Comparison of ENCODE assay signal across 1 cellular context in the genomic region with DNA sequence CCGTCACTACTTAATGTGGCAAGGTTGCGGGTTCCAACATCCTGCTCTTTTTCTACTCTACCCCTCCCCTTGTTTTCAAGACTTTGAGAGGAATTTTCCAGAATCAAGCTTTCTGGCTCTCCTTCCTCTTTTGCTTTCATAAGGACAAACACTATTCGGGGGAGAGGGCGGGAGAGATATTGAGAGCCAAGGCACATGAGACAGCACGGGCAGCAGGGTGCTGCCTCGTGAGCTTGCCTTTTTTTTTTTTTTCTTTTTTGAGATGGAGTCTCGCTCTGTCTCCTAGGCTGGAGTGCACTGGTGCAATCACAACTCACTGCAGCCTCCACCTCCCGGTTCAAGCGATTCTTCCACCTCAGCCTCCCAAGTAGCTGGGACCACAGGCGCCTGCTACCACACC.
TF ChIP-seq lines count a peak whose summit lies in the region.

No MANE protein-coding gene starts in this region.

TF ChIP-seq in WTC11, 78 proteins besides CTCF, POLR2A, EP300 and RAD21 (continued from another document):
- no peak for TF ChIP-seq ZNF425 (CRISPR knock-in tag; conservative IDR thresholded peaks at IDR 0.05)
- TF ChIP-seq TP53 (CRISPR knock-in tag; IDR thresholded peaks at IDR 0.05): no peak
- TF ChIP-seq NR2C2 (CRISPR knock-in tag; IDR thresholded peaks at IDR 0.05): no peak
- TF ChIP-seq, protein P1, sequence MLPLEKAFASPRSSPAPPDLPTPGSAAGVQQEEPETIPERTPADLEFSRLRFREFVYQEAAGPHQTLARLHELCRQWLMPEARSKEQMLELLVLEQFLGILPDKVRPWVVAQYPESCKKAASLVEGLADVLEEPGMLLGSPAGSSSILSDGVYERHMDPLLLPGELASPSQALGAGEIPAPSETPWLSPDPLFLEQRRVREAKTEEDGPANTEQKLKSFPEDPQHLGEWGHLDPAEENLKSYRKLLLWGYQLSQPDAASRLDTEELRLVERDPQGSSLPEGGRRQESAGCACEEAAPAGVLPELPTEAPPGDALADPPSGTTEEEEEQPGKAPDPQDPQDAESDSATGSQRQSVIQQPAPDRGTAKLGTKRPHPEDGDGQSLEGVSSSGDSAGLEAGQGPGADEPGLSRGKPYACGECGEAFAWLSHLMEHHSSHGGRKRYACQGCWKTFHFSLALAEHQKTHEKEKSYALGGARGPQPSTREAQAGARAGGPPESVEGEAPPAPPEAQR (CRISPR knock-in tag; IDR thresholded peaks at IDR 0.05): no peak
- no peak for TF ChIP-seq CDX4 (CRISPR knock-in tag; IDR thresholded peaks at IDR 0.05; ENCODE audit: borderline replicate concordance)
- TF ChIP-seq, protein P2, sequence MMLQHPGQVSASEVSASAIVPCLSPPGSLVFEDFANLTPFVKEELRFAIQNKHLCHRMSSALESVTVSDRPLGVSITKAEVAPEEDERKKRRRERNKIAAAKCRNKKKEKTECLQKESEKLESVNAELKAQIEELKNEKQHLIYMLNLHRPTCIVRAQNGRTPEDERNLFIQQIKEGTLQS (CRISPR knock-in tag; conservative IDR thresholded peaks at IDR 0.05): no peak
